In genomic region chr16:88773812-88774291, GRCh38 we compare ENCODE assay signal across 9 cellular contexts. TPM values are rescaled to one million over a fixed set of nuclear protein-coding genes. Genes with fewer than 3 reads are reported as not detected.
DNase-seq lines count a peak whose midpoint lies in the region; ATAC-seq and TF ChIP-seq lines count a peak whose summit lies in the region.
"Had no signal": no experiment of that assay in that cellular context is flagged by ENCODE, and none has a peak within 500 bp of the region (broad histone marks: within the 10 kb centered on the region; RNA-seq: fewer than 3 reads in every experiment).

No MANE protein-coding gene starts in this region.

- H3K36me3 Mint-ChIP-seq in effector memory CD8-positive, alpha-beta T cell (ENCODE audit: insufficient read depth), result peaks cover 27% of the 10 kb centered on the region
- no peaks in the 10 kb centered on the region for H3K36me3 Mint-ChIP-seq in naive thymus-derived CD4-positive, alpha-beta T cell
- no peaks in the 10 kb centered on the region for H3K36me3 Mint-ChIP-seq in activated T-cell treated with anti-CD3 and anti-CD28 coated beads, Interleukin-2, amount 50 U/mL, for 72 hours (ENCODE audit: insufficient read depth in 2 of 2)

- CTCF ChIA-PET in naive thymus-derived CD4-positive, alpha-beta T cell (lab: Charles Lee), result interaction anchor here (0.6 to 0.9 kb wide), 2 partner anchors 12 to 1114 kb away, joined by 3 read pairs; no protein-coding TSS in a partner anchor

- no peaks in the 10 kb centered on the region for H3K27me3 Mint-ChIP-seq in effector memory CD8-positive, alpha-beta T cell
- H3K27me3 Mint-ChIP-seq in naive thymus-derived CD4-positive, alpha-beta T cell, result no peaks in the 10 kb centered on the region
- H3K27me3 Mint-ChIP-seq in activated T-cell treated with anti-CD3 and anti-CD28 coated beads, Interleukin-2, amount 50 U/mL, for 72 hours (ENCODE audit: low read depth), result no peaks in the 10 kb centered on the region
- H3K27me3 Mint-ChIP-seq: stimulated activated naive CD8-positive, alpha-beta T cell treated with anti-CD3 and anti-CD28 coated beads, Interleukin-15, Interleukin-2, amounts not matched to agents 100 ng/mL and 50 ng/mL, for 24 hours had no signal

- H3K36me3 ChIP-seq in naive thymus-derived CD4-positive, alpha-beta T cell (ENCODE audit: control insufficient read depth in 2 of 3, insufficient read depth in 3 of 3, low read length in 3 of 3), result no peaks in the 10 kb centered on the region

- intact Hi-C loops in naive thymus-derived CD4-positive, alpha-beta T cell (cut with micrococcal nuclease), result no loop called here

- H3K4me3 Mint-ChIP-seq in effector memory CD8-positive, alpha-beta T cell, result peak overlapping the region in 1 of 2 donors; percentile 42
- H3K4me3 Mint-ChIP-seq in naive thymus-derived CD4-positive, alpha-beta T cell, result no peak overlapping the region
- H3K4me3 Mint-ChIP-seq in activated T-cell treated with anti-CD3 and anti-CD28 coated beads, Interleukin-2, amount 50 U/mL, for 72 hours, result no peak overlapping the region
- H3K4me3 Mint-ChIP-seq: stimulated activated naive CD8-positive, alpha-beta T cell treated with anti-CD3 and anti-CD28 coated beads, Interleukin-15, Interleukin-2, amounts not matched to agents 100 ng/mL and 50 ng/mL, for 24 hours had no signal

- ATAC-seq in effector memory CD8-positive, alpha-beta T cell (replicated peaks), result no peak
- peak; percentile 63 for ATAC-seq in naive thymus-derived CD4-positive, alpha-beta T cell
- ATAC-seq in GM19023 (IDR thresholded peaks at IDR 0.05; ENCODE audit: unreplicated experiment) (no peak), GM21390 (IDR thresholded peaks at IDR 0.05; ENCODE audit: unreplicated experiment) (no peak)
- ATAC-seq in activated T-cell treated with anti-CD3 and anti-CD28 coated beads, Interleukin-2, amount 50 U/mL, for 72 hours (replicated peaks in 1 of 2), result no peak

- peak; percentile 92 for DNase-seq in OCI-M1 (lab: John Stamatoyannopoulos, UW)
- DNase-seq in effector memory CD8-positive, alpha-beta T cell, result no peak
- no peak for DNase-seq in naive thymus-derived CD4-positive, alpha-beta T cell
- DNase-seq in activated T-cell treated with anti-CD3 and anti-CD28 coated beads, Interleukin-2, amount 50 U/mL, for 72 hours, result no peak
- DNase-seq in NCI-H187 (lab: John Stamatoyannopoulos, UW), result no peak

- peak overlapping the region; percentile 69 for H3K27ac ChIP-seq in C4-2B
- no peak overlapping the region for H3K27ac ChIP-seq in naive thymus-derived CD4-positive, alpha-beta T cell (ENCODE audit: low read depth, low read length)

- no peaks in the 10 kb centered on the region for H3K27me3 ChIP-seq in naive thymus-derived CD4-positive, alpha-beta T cell (ENCODE audit: control insufficient read depth in 2 of 2, insufficient read depth in 2 of 2, low read length in 2 of 2)

- TF ChIP-seq CTCF in C4-2B (conservative IDR thresholded peaks at IDR 0.05), result no peak

- peaks cover 15% of the 10 kb centered on the region in 2 donors for H3K4me1 ChIP-seq in naive thymus-derived CD4-positive, alpha-beta T cell (ENCODE audit: control insufficient read depth in 2 of 2, insufficient read depth in 2 of 2, low read length in 2 of 2)

- H3K4me3 ChIP-seq in naive thymus-derived CD4-positive, alpha-beta T cell (ENCODE audit: low read length), result no peak overlapping the region

- POLR2A ChIA-PET in naive thymus-derived CD4-positive, alpha-beta T cell (lab: Charles Lee), result no interaction called here

- H3K27ac Mint-ChIP-seq in effector memory CD8-positive, alpha-beta T cell, result peak overlapping the region; percentile 85 to 92
- H3K27ac Mint-ChIP-seq in naive thymus-derived CD4-positive, alpha-beta T cell, result peak overlapping the region in 1 of 9 donors; percentile 55
- no peak overlapping the region for H3K27ac Mint-ChIP-seq in activated T-cell treated with anti-CD3 and anti-CD28 coated beads, Interleukin-2, amount 50 U/mL, for 72 hours
- H3K27ac Mint-ChIP-seq: stimulated activated naive CD8-positive, alpha-beta T cell treated with anti-CD3 and anti-CD28 coated beads, Interleukin-15, Interleukin-2, amounts not matched to agents 100 ng/mL and 50 ng/mL, for 24 hours had no signal

- H3K4me1 Mint-ChIP-seq in effector memory CD8-positive, alpha-beta T cell (ENCODE audit: low read depth in 2 of 2), result peaks cover 27 to 47% of the 10 kb centered on the region in 2 donors
- peaks cover 5 to 35% (median 18%) of the 10 kb centered on the region in 7 donors for H3K4me1 Mint-ChIP-seq in naive thymus-derived CD4-positive, alpha-beta T cell
- H3K4me1 Mint-ChIP-seq in activated T-cell treated with anti-CD3 and anti-CD28 coated beads, Interleukin-2, amount 50 U/mL, for 72 hours (ENCODE audit: low read depth), result peaks cover 21% of the 10 kb centered on the region

- no peaks in the 10 kb centered on the region for H3K9me3 Mint-ChIP-seq in effector memory CD8-positive, alpha-beta T cell
- no peaks in the 10 kb centered on the region for H3K9me3 Mint-ChIP-seq in naive thymus-derived CD4-positive, alpha-beta T cell
- H3K9me3 Mint-ChIP-seq in activated T-cell treated with anti-CD3 and anti-CD28 coated beads, Interleukin-2, amount 50 U/mL, for 72 hours, result no peaks in the 10 kb centered on the region
- H3K9me3 Mint-ChIP-seq: stimulated activated naive CD8-positive, alpha-beta T cell treated with anti-CD3 and anti-CD28 coated beads, Interleukin-15, Interleukin-2, amounts not matched to agents 100 ng/mL and 50 ng/mL, for 24 hours had no signal

- no peaks in the 10 kb centered on the region for H3K9me3 ChIP-seq in naive thymus-derived CD4-positive, alpha-beta T cell (ENCODE audit: control insufficient read depth in 2 of 3, low read length in 3 of 3)

RNA-seq across cellular contexts. Expression of gene PIEZO1, which starts 11.2 kb away (rescaled TPM):
- total RNA-seq in naive thymus-derived CD4-positive, alpha-beta T cell, result 100 to 1,000 TPM in 4 of 5 experiments, 10 to 100 TPM in 1; 84.5 to 237 (median 124) TPM
- polyA plus RNA-seq in naive thymus-derived CD4-positive, alpha-beta T cell, result 10 to 100 TPM in 1 of 2 donors, 1 to 10 TPM in 1; 3.6 to 12.2 TPM
- total RNA-seq in activated T-cell treated with anti-CD3 and anti-CD28 coated beads, Interleukin-2, amount 50 U/mL, for 72 hours, result 100 to 1,000 TPM in 1 of 2 donors, 10 to 100 TPM in 1; 94.1 to 141 TPM

RNA-seq across cellular contexts. Expression of gene CDT1, which starts 29.7 kb away (rescaled TPM):
- total RNA-seq in naive thymus-derived CD4-positive, alpha-beta T cell, result 10 to 100 TPM in 1 of 5 experiments, 1 to 10 TPM in 1, under 1 TPM in 2, not detected in 1; 0.35 to 79.2 (median 1.6) TPM
- polyA plus RNA-seq in naive thymus-derived CD4-positive, alpha-beta T cell, result under 1 TPM; 0.09 to 0.19 TPM
- 100 to 1,000 TPM; 167 to 172 TPM for total RNA-seq in activated T-cell treated with anti-CD3 and anti-CD28 coated beads, Interleukin-2, amount 50 U/mL, for 72 hours

RNA-seq across cellular contexts. Expression of gene APRT, which starts 37.9 kb away (rescaled TPM):
- total RNA-seq in naive thymus-derived CD4-positive, alpha-beta T cell, result 100 to 1,000 TPM; 134 to 178 (median 161) TPM
- polyA plus RNA-seq in naive thymus-derived CD4-positive, alpha-beta T cell, result 100 to 1,000 TPM; 446 to 513 TPM
- 100 to 1,000 TPM; 116 to 139 TPM for total RNA-seq in activated T-cell treated with anti-CD3 and anti-CD28 coated beads, Interleukin-2, amount 50 U/mL, for 72 hours
